ENCODE assay signal across 9 cellular contexts in genomic region chr11:76382209-76382608, GRCh38. TPM values are rescaled to one million over a fixed set of nuclear protein-coding genes. Genes with fewer than 3 reads are reported as not detected.
DNase-seq lines count a peak whose midpoint lies in the region; ATAC-seq and TF ChIP-seq lines count a peak whose summit lies in the region.
"Had no signal": no experiment of that assay in that cellular context is flagged by ENCODE, and none has a peak within 500 bp of the region (broad histone marks: within the 10 kb centered on the region; RNA-seq: fewer than 3 reads in every experiment).

No MANE protein-coding gene starts in this region.

- H3K27me3 Mint-ChIP-seq in activated T-cell treated with anti-CD3 and anti-CD28 coated beads, Interleukin-2, amount 50 U/mL, for 4 hours (ENCODE audit: low read depth) = no peaks in the 10 kb centered on the region
- H3K27me3 Mint-ChIP-seq in T-helper 17 cell = no peaks in the 10 kb centered on the region

- no peak for ATAC-seq in activated T-cell treated with anti-CD3 and anti-CD28 coated beads, Interleukin-2, amount 50 U/mL, for 4 hours
- no peak for ATAC-seq in T-helper 17 cell
- ATAC-seq in stimulated activated effector memory CD8-positive, alpha-beta T cell treated with anti-CD3 and anti-CD28 coated beads, Interleukin-12 subunit alpha, Interleukin-12 subunit beta, amount 100 ng/mL, for 72 hours = no peak
- ATAC-seq in HG03175 (IDR thresholded peaks at IDR 0.05; ENCODE audit: unreplicated experiment) = no peak

- H3K9me3 ChIP-seq in T-helper 17 cell (ENCODE audit: control insufficient read depth, low read length, poor library complexity, severe bottlenecking) = no peaks in the 10 kb centered on the region
- H3K9me3 ChIP-seq: tibial artery had no signal

- H3K4me3 ChIP-seq in fibroblast of the aortic adventitia (ENCODE audit: low read depth, low read length) = peak overlapping the region; percentile 95

- TF ChIP-seq CTCF in fibroblast of the aortic adventitia (IDR thresholded peaks at IDR 0.05; ENCODE audit: insufficient read depth, low read length) = no peak

- H3K36me3 Mint-ChIP-seq in activated T-cell treated with anti-CD3 and anti-CD28 coated beads, Interleukin-2, amount 50 U/mL, for 4 hours (ENCODE audit: insufficient read depth) = peaks cover 2% of the 10 kb centered on the region
- peaks cover 6% of the 10 kb centered on the region for H3K36me3 Mint-ChIP-seq in T-helper 17 cell (ENCODE audit: low read depth)
- peaks cover 7% of the 10 kb centered on the region for H3K36me3 Mint-ChIP-seq in stimulated activated effector memory CD8-positive, alpha-beta T cell treated with anti-CD3 and anti-CD28 coated beads, Interleukin-12 subunit alpha, Interleukin-12 subunit beta, amount 100 ng/mL, for 72 hours

- DNase-seq in activated T-cell treated with anti-CD3 and anti-CD28 coated beads, Interleukin-2, amount 50 U/mL, for 4 hours = no peak
- DNase-seq in activated T-cell treated with anti-CD3 and anti-CD28 coated beads, Interleukin-2, amount 50 U/mL, for 1 hour = no peak
- DNase-seq in T-helper 17 cell (no peak), fibroblast of the aortic adventitia (ENCODE audit: low read depth) (no peak), NCI-H1092 (lab: John Stamatoyannopoulos, UW) (no peak), AG08395 (ENCODE audit: low spot score) (no peak)
- DNase-seq in stimulated activated effector memory CD8-positive, alpha-beta T cell treated with anti-CD3 and anti-CD28 coated beads, Interleukin-12 subunit alpha, Interleukin-12 subunit beta, amount 100 ng/mL, for 72 hours (ENCODE audit: low spot score in 2 of 2) = peak in 1 of 2 donors; percentile 47
- DNase-seq: tibial artery had no signal

- H3K9me3 Mint-ChIP-seq in activated T-cell treated with anti-CD3 and anti-CD28 coated beads, Interleukin-2, amount 50 U/mL, for 4 hours = no peaks in the 10 kb centered on the region
- no peaks in the 10 kb centered on the region for H3K9me3 Mint-ChIP-seq in stimulated activated effector memory CD8-positive, alpha-beta T cell treated with anti-CD3 and anti-CD28 coated beads, Interleukin-12 subunit alpha, Interleukin-12 subunit beta, amount 100 ng/mL, for 72 hours

- H3K27ac Mint-ChIP-seq in T-helper 17 cell = no peak overlapping the region
- peak overlapping the region; percentile 79 for H3K27ac Mint-ChIP-seq in stimulated activated effector memory CD8-positive, alpha-beta T cell treated with anti-CD3 and anti-CD28 coated beads, Interleukin-12 subunit alpha, Interleukin-12 subunit beta, amount 100 ng/mL, for 72 hours

- peaks cover 44% of the 10 kb centered on the region for H3K4me1 Mint-ChIP-seq in activated T-cell treated with anti-CD3 and anti-CD28 coated beads, Interleukin-2, amount 50 U/mL, for 4 hours (ENCODE audit: low read depth)
- H3K4me1 Mint-ChIP-seq in T-helper 17 cell = peaks cover 42% of the 10 kb centered on the region
- peaks cover 49% of the 10 kb centered on the region for H3K4me1 Mint-ChIP-seq in stimulated activated effector memory CD8-positive, alpha-beta T cell treated with anti-CD3 and anti-CD28 coated beads, Interleukin-12 subunit alpha, Interleukin-12 subunit beta, amount 100 ng/mL, for 72 hours

- peak overlapping the region; percentile 95 for H3K4me3 Mint-ChIP-seq in activated T-cell treated with anti-CD3 and anti-CD28 coated beads, Interleukin-2, amount 50 U/mL, for 4 hours
- peak overlapping the region; percentile 92 for H3K4me3 Mint-ChIP-seq in T-helper 17 cell
- H3K4me3 Mint-ChIP-seq in stimulated activated effector memory CD8-positive, alpha-beta T cell treated with anti-CD3 and anti-CD28 coated beads, Interleukin-12 subunit alpha, Interleukin-12 subunit beta, amount 100 ng/mL, for 72 hours = peak overlapping the region; percentile 81

RNA-seq across cellular contexts. Expression of gene GVQW3, which starts 1.1 kb away (rescaled TPM):
- 1 to 10 TPM; 1.9 to 2.2 (median 2.1) TPM for total RNA-seq in activated T-cell treated with anti-CD3 and anti-CD28 coated beads, Interleukin-2, amount 50 U/mL, for 4 hours
- total RNA-seq in T-helper 17 cell (1 to 10 TPM; 1.7 to 2.5 TPM), fibroblast of the aortic adventitia (ENCODE audit: low replicate concordance) (2.0 and 4.2 TPM in 2 replicates)

RNA-seq across cellular contexts. Expression of gene THAP12, which starts 1.3 kb away (rescaled TPM):
- total RNA-seq in activated T-cell treated with anti-CD3 and anti-CD28 coated beads, Interleukin-2, amount 50 U/mL, for 4 hours = 10 to 100 TPM; 70.5 to 71.7 (median 71.3) TPM
- total RNA-seq in T-helper 17 cell (10 to 100 TPM; 53.1 to 60.8 TPM), fibroblast of the aortic adventitia (ENCODE audit: low replicate concordance) (55.5 and 60.1 TPM in 2 replicates)
